Comparison of ENCODE assay signal across 1 cellular context in genomic region chr22:19604711-19605268, GRCh38.
A peak's percentile ranks its signal among the peaks of the same experiment; 100 is the strongest.
TF ChIP-seq lines count a peak whose summit lies in the region.

No MANE protein-coding gene starts in this region.

TF ChIP-seq in HepG2, 621 proteins besides CTCF, POLR2A, EP300 and RAD21 (continued from another document):
- no peak for TF ChIP-seq ZUFSP (CRISPR knock-in tag; IDR thresholded peaks at IDR 0.05; ENCODE audit: borderline replicate concordance)
- TF ChIP-seq IRF9 (CRISPR knock-in tag; IDR thresholded peaks at IDR 0.05; ENCODE audit: borderline replicate concordance) = no peak
- TF ChIP-seq NFKB2 (CRISPR knock-in tag; IDR thresholded peaks at IDR 0.05; ENCODE audit: borderline replicate concordance) = no peak
- no peak for TF ChIP-seq DR1 (CRISPR knock-in tag; IDR thresholded peaks at IDR 0.05)
- peak; percentile 55 for TF ChIP-seq SAP130 (CRISPR knock-in tag; IDR thresholded peaks at IDR 0.05; ENCODE audit: low read depth)
- TF ChIP-seq ATF1 (CRISPR knock-in tag; IDR thresholded peaks at IDR 0.05) = no peak
- no peak for TF ChIP-seq ZNF569 (CRISPR knock-in tag; IDR thresholded peaks at IDR 0.05; ENCODE audit: borderline replicate concordance)
- no peak for TF ChIP-seq SOX13 (IDR thresholded peaks at IDR 0.05)
- peak in 1 of 2 experiments; percentile 32; a peak in 1 of 4 replicates for TF ChIP-seq SOX13 (CRISPR knock-in tag; conservative IDR thresholded peaks at IDR 0.05 in 1 of 2, IDR thresholded peaks at IDR 0.05 in 1 of 2)
- TF ChIP-seq HOXA3 (CRISPR knock-in tag; IDR thresholded peaks at IDR 0.05) = peak; percentile 67; the same call in 1 of the 2 replicates
- no peak for TF ChIP-seq CHD2 (IDR thresholded peaks at IDR 0.05; ENCODE audit: low read depth, low read length)
- TF ChIP-seq CCDC6 (CRISPR knock-in tag; IDR thresholded peaks at IDR 0.05) = no peak
- TF ChIP-seq PATZ1 (CRISPR knock-in tag; IDR thresholded peaks at IDR 0.05) = peak; percentile 54; the same call in 1 of the 2 replicates
- no peak for TF ChIP-seq ZNF709 (CRISPR knock-in tag; IDR thresholded peaks at IDR 0.05)
